Comparison of ENCODE assay signal across 23 cellular contexts in the genomic region with DNA sequence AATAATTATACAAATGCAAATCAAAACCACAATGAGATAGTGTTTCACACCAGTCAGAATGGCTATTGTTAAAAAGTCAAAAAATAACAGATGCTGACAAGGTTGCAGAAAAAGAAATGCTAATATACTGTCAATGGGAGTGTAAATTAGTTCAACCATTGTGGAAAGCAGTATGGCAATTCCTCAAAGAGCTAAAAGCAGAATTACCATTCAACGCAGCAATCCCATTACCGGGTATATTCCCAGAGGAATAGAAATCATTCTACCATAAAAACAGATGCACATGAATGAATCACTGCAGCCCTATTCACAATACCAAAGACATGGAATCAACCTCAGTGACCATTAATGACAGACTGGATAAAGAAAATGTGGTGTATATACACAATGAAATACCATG.
"Had no signal": no experiment of that assay in that cellular context is flagged by ENCODE, and none has a peak within 500 bp of the region (broad histone marks: within the 10 kb centered on the region; RNA-seq: fewer than 3 reads in every experiment).

No MANE protein-coding gene starts in this region.

- H3K36me3 ChIP-seq: neutrophil, pancreas, prostate gland, right lobe of liver, sigmoid colon, thoracic aorta, thyroid gland, tibial nerve, upper lobe of left lung, vagina had no signal

- H3K4me3 ChIP-seq: pancreas, prostate gland, right lobe of liver, sigmoid colon, thoracic aorta, thyroid gland, tibial nerve, upper lobe of left lung, vagina had no signal

- H3K27me3 ChIP-seq: neutrophil, pancreas, right lobe of liver, sigmoid colon, thyroid gland, tibial nerve, upper lobe of left lung, vagina had no signal

- H3K27ac ChIP-seq: neutrophil, pancreas, prostate gland, right lobe of liver, sigmoid colon, thoracic aorta, thyroid gland, tibial nerve, upper lobe of left lung, vagina had no signal

- H3K9me3 ChIP-seq: neutrophil, pancreas, prostate gland, right lobe of liver, sigmoid colon, thyroid gland, vagina had no signal

- H3K4me1 ChIP-seq: pancreas, prostate gland, right lobe of liver, sigmoid colon, thyroid gland, tibial nerve, upper lobe of left lung, vagina had no signal

- DNase-seq: naive thymus-derived CD4-positive, alpha-beta T cell; natural killer cell; nucleus accumbens; pancreas; right cardiac atrium; right lobe of liver; sigmoid colon; small intestine; stimulated activated CD4-positive, alpha-beta T cell treated with anti-CD3 and anti-CD28 coated beads, Interleukin-15, amount 100 ng/mL, for 24 hours; stimulated activated CD4-positive, alpha-beta T cell treated with anti-CD3 and anti-CD28 coated beads, Interleukin-2, amount 100 ng/mL, for 24 hours; stimulated activated CD4-positive, alpha-beta T cell treated with anti-CD3 and anti-CD28 coated beads, Interleukin-2, amount 100 ng/mL, for 48 hours; stimulated activated CD4-positive, alpha-beta T cell treated with anti-CD3 and anti-CD28 coated beads, Interleukin-4, amount 100 ng/mL, for 24 hours; stimulated activated naive B cell treated with anti-CD40 and anti-IgM and Interleukin-4, amounts not matched to agents 10 μg/mL and 1 μg/mL and 100 μg/mL, for 72 hours; stimulated activated naive CD4-positive, alpha-beta T cell treated with Interleukin-2 at 50 U/mL for 16 hours; substantia nigra; thyroid gland; trophoblast cell; upper lobe of left lung had no signal
